ENCODE assay signal across 8 cellular contexts in genomic region chr1:6358757-6359567, GRCh38. TPM values are rescaled to one million over a fixed set of nuclear protein-coding genes. Genes with fewer than 3 reads are reported as not detected.
DNase-seq lines count a peak whose midpoint lies in the region; ATAC-seq and TF ChIP-seq lines count a peak whose summit lies in the region.

No MANE protein-coding gene starts in this region.

- no peak for TF ChIP-seq CTCF in GM13976 (IDR thresholded peaks at IDR 0.05; ENCODE audit: borderline replicate concordance, control extremely low read depth, extremely low read depth, insufficient read depth, missing control alignments)

- peak; percentile 70 to 72 for ATAC-seq in activated T-cell treated with anti-CD3 and anti-CD28 coated beads, Interleukin-2, amount 50 U/mL, for 72 hours (replicated peaks in 1 of 2)
- no peak for ATAC-seq in GM19463 (IDR thresholded peaks at IDR 0.05; ENCODE audit: unreplicated experiment)

- H3K27me3 Mint-ChIP-seq in activated T-cell treated with anti-CD3 and anti-CD28 coated beads, Interleukin-2, amount 50 U/mL, for 72 hours (ENCODE audit: low read depth), result no peaks in the 10 kb centered on the region

- H3K9me3 Mint-ChIP-seq in activated T-cell treated with anti-CD3 and anti-CD28 coated beads, Interleukin-2, amount 50 U/mL, for 72 hours, result no peaks in the 10 kb centered on the region

- DNase-seq in GM13976 (ENCODE audit: low spot score), result peak; percentile 68
- DNase-seq in HT1080 (ENCODE audit: low read depth), result peak; percentile 81
- peak; percentile 56 for DNase-seq in activated T-cell treated with anti-CD3 and anti-CD28 coated beads, Interleukin-2, amount 50 U/mL, for 72 hours
- peak; percentile 59 for DNase-seq in fibroblast of the conjunctiva (ENCODE audit: low read depth)
- DNase-seq in retina, result peak; percentile 68
- no peak for DNase-seq in HK-2 (ENCODE audit: unreplicated experiment)
- DNase-seq in globus pallidus (ENCODE audit: low spot score), result no peak

- no peaks in the 10 kb centered on the region for H3K36me3 Mint-ChIP-seq in activated T-cell treated with anti-CD3 and anti-CD28 coated beads, Interleukin-2, amount 50 U/mL, for 72 hours (ENCODE audit: insufficient read depth in 2 of 2)

- peaks cover 53% of the 10 kb centered on the region for H3K4me1 Mint-ChIP-seq in activated T-cell treated with anti-CD3 and anti-CD28 coated beads, Interleukin-2, amount 50 U/mL, for 72 hours (ENCODE audit: low read depth)

- H3K27ac Mint-ChIP-seq in activated T-cell treated with anti-CD3 and anti-CD28 coated beads, Interleukin-2, amount 50 U/mL, for 72 hours, result peak overlapping the region; percentile 85

- peak overlapping the region; percentile 83 to 88 for H3K4me3 Mint-ChIP-seq in activated T-cell treated with anti-CD3 and anti-CD28 coated beads, Interleukin-2, amount 50 U/mL, for 72 hours

- in situ Hi-C loops in GM13976 (cut with MboI; ENCODE audit: low sequenced_read_pairs, unreplicated experiment), result no loop called here

RNA-seq across cellular contexts. Expression of gene ACOT7, which starts 34.6 kb away (rescaled TPM):
- 101 and 179 TPM in 2 replicates for total RNA-seq in HT1080 (2014; rRNA removed; shearing (Covaris generic))
- polyA plus RNA-seq in HT1080 (2015; cell fraction: cytosol; rRNA removed), result 251 and 252 TPM in 2 replicates
- 169 and 180 TPM in 2 replicates for polyA plus RNA-seq in HT1080 (2015; cell fraction: nucleus; rRNA removed)
- total RNA-seq in activated T-cell treated with anti-CD3 and anti-CD28 coated beads, Interleukin-2, amount 50 U/mL, for 72 hours, result 10 to 100 TPM; 32.1 to 37.6 TPM

Comparison
In these comparisons a context has a peak if more than half of its experiments do, and no peak if none do; other contexts are left out.
1. DNase-seq: peak in GM13976 (single experiment), HT1080 (single experiment), activated T-cell treated with anti-CD3 and anti-CD28 coated beads, Interleukin-2, amount 50 U/mL, for 72 hours (2 of 2), fibroblast of the conjunctiva (single experiment) and retina (single experiment); none in HK-2 (single experiment) and globus pallidus (single experiment).